In the genomic region with DNA sequence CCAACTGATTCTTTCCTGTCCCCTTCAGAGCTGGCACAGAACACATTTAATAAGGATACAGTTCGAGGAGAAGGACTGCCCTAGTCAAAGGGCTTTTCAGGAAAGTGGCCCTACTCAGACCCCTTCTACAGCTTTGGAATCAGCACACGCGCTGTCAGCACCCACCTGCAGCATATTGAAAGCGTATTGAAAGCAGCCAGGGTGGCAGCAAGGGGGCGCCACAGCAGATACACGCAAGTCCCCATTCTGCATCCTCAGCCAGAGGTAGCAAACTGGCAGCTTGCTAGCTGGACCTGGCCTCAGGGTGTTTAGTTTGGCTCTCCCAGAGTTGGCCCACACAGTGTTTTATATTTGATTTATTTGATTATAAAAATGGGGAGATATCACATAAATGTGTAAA, we compare ENCODE assay signal across 18 cellular contexts.
DNase-seq lines count a peak whose midpoint lies in the region; ATAC-seq, FAIRE-seq and TF ChIP-seq lines count a peak whose summit lies in the region.
"Had no signal": no experiment of that assay in that cellular context is flagged by ENCODE, and none has a peak within 500 bp of the region (broad histone marks: within the 10 kb centered on the region; RNA-seq: fewer than 3 reads in every experiment).

No MANE protein-coding gene starts in this region.

- no peaks in the 10 kb centered on the region for H3K4me1 ChIP-seq in PC-3 (ENCODE audit: insufficient read depth, low read length)
- H3K4me1 ChIP-seq: ascending aorta, stomach had no signal

- no peaks in the 10 kb centered on the region for H3K9me2 ChIP-seq in PC-3 (replicated peaks; ENCODE audit: low read length)

- no peak for ATAC-seq in PC-3
- ATAC-seq in GM21526 (IDR thresholded peaks at IDR 0.05; ENCODE audit: low FRiP score, unreplicated experiment): no peak
- ATAC-seq: activated T-cell treated with anti-CD3 and anti-CD28 coated beads, Interleukin-2, amount 50 U/mL, for 4 hours had no signal

- H3K27ac Mint-ChIP-seq in Calu3 (ENCODE audit: unreplicated experiment): no peak overlapping the region
- H3K27ac Mint-ChIP-seq: B cell, immature natural killer cell had no signal

- no TSS peak for BruUV-seq in PC-3 (replicated peaks; lab: Mats Ljungman, UMichigan)
- BruUV-seq in Calu3 (replicated peaks; lab: Mats Ljungman, UMichigan): no TSS peak

- peaks cover 4% of the 10 kb centered on the region for H3K9me3 Mint-ChIP-seq in Calu3 (ENCODE audit: low read depth, unreplicated experiment)
- H3K9me3 Mint-ChIP-seq: activated T-cell treated with anti-CD3 and anti-CD28 coated beads, Interleukin-2, amount 50 U/mL, for 4 hours had no signal

- POLR2A ChIA-PET in PC-3 (lab: Charles Lee; ENCODE audit: unreplicated experiment): no interaction called here

- CTCF ChIA-PET in PC-3 (lab: Charles Lee): no interaction called here
- CTCF ChIA-PET in Calu3 (lab: Charles Lee): no interaction called here

- H3K27ac ChIP-seq in 22Rv1: no peak overlapping the region
- H3K27ac ChIP-seq in PC-3 (ENCODE audit: low read length): no peak overlapping the region
- H3K27ac ChIP-seq: ascending aorta, stomach had no signal

- no peaks in the 10 kb centered on the region for H3K4me1 Mint-ChIP-seq in Calu3 (ENCODE audit: low read depth, unreplicated experiment)
- H3K4me1 Mint-ChIP-seq: B cell, immature natural killer cell had no signal

- H3K36me3 ChIP-seq in PC-3 (ENCODE audit: low read depth, low read length): no peaks in the 10 kb centered on the region
- H3K36me3 ChIP-seq: ascending aorta, stomach had no signal

- no peak overlapping the region for H3K4me2 ChIP-seq in PC-3 (ENCODE audit: low read length)

- TF ChIP-seq CTCF in 22Rv1 (IDR thresholded peaks at IDR 0.05) (peak; percentile 52), GM12864 (IDR thresholded peaks at IDR 0.05; ENCODE audit: low read depth, low read length, missing control alignments) (peak; percentile 16), PC-3 (conservative IDR thresholded peaks at IDR 0.05; ENCODE audit: low read depth, low read length) (peak; percentile 49), fibroblast of villous mesenchyme (IDR thresholded peaks at IDR 0.05; ENCODE audit: insufficient read depth, low read depth, low read length) (peak; percentile 41), Calu3 (IDR thresholded peaks at IDR 0.05; ENCODE audit: unreplicated experiment) (no peak)

- H3K79me2 ChIP-seq in PC-3 (ENCODE audit: low read length): no peaks in the 10 kb centered on the region

- no peaks in the 10 kb centered on the region for H3F3A ChIP-seq in PC-3 (ENCODE audit: low read length, unreplicated experiment)

- H3K27me3 ChIP-seq in PC-3 (ENCODE audit: low read length): no peaks in the 10 kb centered on the region
- H3K27me3 ChIP-seq: ascending aorta, stomach had no signal

- intact Hi-C loops in PC-3 (cut with micrococcal nuclease) (no loop called here), Calu3 (cut with micrococcal nuclease; ENCODE audit: unreplicated experiment) (no loop called here)

- H3K4me3 ChIP-seq in GM12864 (ENCODE audit: low read depth, low read length): no peak overlapping the region
- H3K4me3 ChIP-seq in PC-3 (ENCODE audit: low read length): no peak overlapping the region
- no peak overlapping the region for H3K4me3 ChIP-seq in fibroblast of villous mesenchyme (ENCODE audit: low read depth, low read length)
- H3K4me3 ChIP-seq: ascending aorta, stomach had no signal

- H3K27me3 Mint-ChIP-seq in Calu3 (ENCODE audit: unreplicated experiment): no peaks in the 10 kb centered on the region
- H3K27me3 Mint-ChIP-seq: B cell had no signal

- H4K20me1 ChIP-seq in PC-3 (ENCODE audit: low read length): no peaks in the 10 kb centered on the region

- DNase-seq in GM12864 (ENCODE audit: low read depth): no peak
- no peak for DNase-seq in PC-3
- DNase-seq in fibroblast of villous mesenchyme (ENCODE audit: low read depth): no peak
- no peak for DNase-seq in Calu3
- DNase-seq in frontal cortex (ENCODE audit: low spot score in 2 of 2): no peak
- no peak for DNase-seq in amniotic stem cell (lab: John Stamatoyannopoulos, UW)
- DNase-seq: activated T-cell treated with anti-CD3 and anti-CD28 coated beads, Interleukin-2, amount 50 U/mL, for 4 hours; immature natural killer cell; NCI-H1105 treated with DMSO at 0.1 percent for 48 hours; NCI-H510A treated with DMSO at 0.1 percent for 48 hours; SIG-M5; stimulated activated CD4-positive, alpha-beta T cell treated with anti-CD3 and anti-CD28 coated beads, Interleukin-4, amount 100 ng/mL, for 24 hours; stomach had no signal

- no peaks in the 10 kb centered on the region for H3K9me3 ChIP-seq in PC-3 (ENCODE audit: low read length)
- H3K9me3 ChIP-seq: ascending aorta, stomach had no signal

- H3K36me3 Mint-ChIP-seq in Calu3 (ENCODE audit: insufficient read depth, unreplicated experiment): no peaks in the 10 kb centered on the region

- no peak for FAIRE-seq in frontal cortex (lab: Jason Lieb, UNC)
- FAIRE-seq: endometrium had no signal

- no peak overlapping the region for H3K9ac ChIP-seq in PC-3 (ENCODE audit: low read length)

- H3K4me3 Mint-ChIP-seq in Calu3 (ENCODE audit: low read depth, unreplicated experiment): no peak overlapping the region
- H3K4me3 Mint-ChIP-seq: activated T-cell treated with anti-CD3 and anti-CD28 coated beads, Interleukin-2, amount 50 U/mL, for 4 hours; B cell; immature natural killer cell had no signal

- no peak overlapping the region for H2AFZ ChIP-seq in PC-3 (ENCODE audit: low read length)
